In the genomic region with DNA sequence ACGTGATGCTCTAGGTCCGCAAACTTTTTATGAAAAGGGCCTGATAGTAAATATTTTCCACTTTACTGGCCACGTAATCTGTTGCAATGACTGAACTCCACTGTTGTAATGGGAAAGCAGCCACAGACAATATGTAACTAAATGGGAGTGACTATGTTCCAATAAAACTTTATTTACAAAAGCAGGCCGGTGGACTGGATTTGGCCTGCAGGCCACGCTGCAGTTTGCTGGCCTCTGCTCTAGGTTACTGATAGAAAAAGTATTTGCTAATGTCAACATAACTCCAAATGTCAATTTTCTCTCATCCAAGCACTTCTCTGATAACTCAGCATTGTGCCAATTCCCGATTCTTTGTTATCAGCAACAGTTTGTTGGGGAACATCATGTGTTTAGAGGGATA, we compare ENCODE assay signal across 7 cellular contexts.
DNase-seq lines count a peak whose midpoint lies in the region; ATAC-seq and TF ChIP-seq lines count a peak whose summit lies in the region.
"Not testable (repeated sequence)": the region's sequence is repeated elsewhere in the genome, so short reads cannot be mapped to it uniquely, and the experiment has no call there.

No MANE protein-coding gene starts in this region.

- not testable (repeated sequence) for H3K4me3 ChIP-seq in PC-3 (ENCODE audit: low read length); colonic mucosa; left ventricle myocardium inferior; mesendoderm (ENCODE audit: low read length); sigmoid colon; uterus

- TF ChIP-seq POLR2A in sigmoid colon (IDR thresholded peaks at IDR 0.05); uterus (IDR thresholded peaks at IDR 0.05): not testable (repeated sequence)

- not testable (repeated sequence) for H3K9ac ChIP-seq in PC-3 (ENCODE audit: low read length); colonic mucosa (ENCODE audit: low read depth in 2 of 2, low read length in 2 of 2); mesendoderm (ENCODE audit: low read length)

- not testable (repeated sequence) for H3K36me3 ChIP-seq in PC-3 (ENCODE audit: low read depth, low read length); colonic mucosa; mesendoderm (ENCODE audit: control insufficient read depth, insufficient read depth, low read length); sigmoid colon; uterus
- H3K36me3 ChIP-seq in left ventricle myocardium inferior: peaks cover 21% of the 10 kb centered on the region

- POLR2A ChIA-PET in PC-3 (lab: Charles Lee; ENCODE audit: unreplicated experiment): not testable (repeated sequence)

- CTCF ChIA-PET in PC-3 (lab: Charles Lee): not testable (repeated sequence)

- peak overlapping the region; percentile 7 for H3K56ac ChIP-seq in mesendoderm (ENCODE audit: low read length)

- not testable (repeated sequence) for H3K79me2 ChIP-seq in PC-3 (ENCODE audit: low read length); mesendoderm (ENCODE audit: control insufficient read depth, insufficient read depth, low read length)

- not testable (repeated sequence) for H3F3A ChIP-seq in PC-3 (ENCODE audit: low read length, unreplicated experiment)

- not testable (repeated sequence) for H3K23ac ChIP-seq in mesendoderm (ENCODE audit: low read length)

- H3K27ac Mint-ChIP-seq in HFFc6: peak overlapping the region; percentile 15; the same call in 1 of the 2 replicates

- not testable (repeated sequence) for H3K18ac ChIP-seq in mesendoderm (ENCODE audit: low read length)

- not testable (repeated sequence) for H3K79me1 ChIP-seq in mesendoderm (ENCODE audit: low read length)

- H3K27me3 Mint-ChIP-seq in HFFc6 (ENCODE audit: insufficient read depth): not testable (repeated sequence)

- H4K8ac ChIP-seq in mesendoderm (ENCODE audit: low read depth, low read length): not testable (repeated sequence)

- not testable (repeated sequence) for H3K4me3 Mint-ChIP-seq in HFFc6

- not testable (repeated sequence) for H3K27me3 ChIP-seq in PC-3 (ENCODE audit: low read length); colonic mucosa; left ventricle myocardium inferior (ENCODE audit: low read depth); mesendoderm (ENCODE audit: insufficient read depth, low read length, poor library complexity); sigmoid colon; uterus

- H3K4me1 Mint-ChIP-seq in HFFc6 (ENCODE audit: low read depth): peaks cover 40% of the 10 kb centered on the region

- not testable (repeated sequence) for H2BK120ac ChIP-seq in mesendoderm (ENCODE audit: low read depth, low read length)

- H4K20me1 ChIP-seq in PC-3 (ENCODE audit: low read length): not testable (repeated sequence)

- WGBS in mesendoderm (ENCODE audit: extremely low coverage, insufficient coverage, low lambda C conversion rate): no CpG with 5 or more reads among the region's 6 CpGs
- WGBS in sigmoid colon, 2 donors: 57 to 78% methylated on average over 5 to 6 of the region's 6 CpGs

- not testable (repeated sequence) for H2BK15ac ChIP-seq in mesendoderm (replicated peaks; ENCODE audit: low read depth)

- not testable (repeated sequence) for H2AK5ac ChIP-seq in mesendoderm (ENCODE audit: low read length)

- not testable (repeated sequence) for H2AFZ ChIP-seq in PC-3 (ENCODE audit: low read length)

- H3K4ac ChIP-seq in mesendoderm (ENCODE audit: low read depth, low read length): not testable (repeated sequence)

- H4K5ac ChIP-seq in mesendoderm (ENCODE audit: low read length): not testable (repeated sequence)

- not testable (repeated sequence) for TF ChIP-seq CTCF in HFFc6 (IDR thresholded peaks at IDR 0.05); PC-3 (conservative IDR thresholded peaks at IDR 0.05; ENCODE audit: low read depth, low read length); colonic mucosa (IDR thresholded peaks at IDR 0.05); left ventricle myocardium inferior (IDR thresholded peaks at IDR 0.05; ENCODE audit: borderline replicate concordance); sigmoid colon (IDR thresholded peaks at IDR 0.05); uterus (IDR thresholded peaks at IDR 0.05)

- intact Hi-C loops in PC-3 (cut with micrococcal nuclease); uterus (cut with DNase I; ENCODE audit: low total_unique reads): not testable (repeated sequence)
- intact Hi-C loops in colonic mucosa (cut with DNase I) (loop anchor here (5.0 kb wide), 1 partner anchor 53 kb away; no protein-coding TSS in a partner anchor), left ventricle myocardium inferior (cut with micrococcal nuclease) (loop anchor here (10.0 kb wide), 1 partner anchor 86 kb away; no protein-coding TSS in a partner anchor), sigmoid colon (cut with DNase I) (loop anchor here (5.0 kb wide), 1 partner anchor 33 kb away; no protein-coding TSS in a partner anchor)

- not testable (repeated sequence) for H2BK5ac ChIP-seq in mesendoderm (ENCODE audit: low read length)

- not testable (repeated sequence) for H3K4me2 ChIP-seq in PC-3 (ENCODE audit: low read length); mesendoderm (ENCODE audit: low read length)

- ATAC-seq in PC-3: peak; percentile 33; the same call in 1 of the 2 replicates

- H3K4me1 ChIP-seq in PC-3 (ENCODE audit: insufficient read depth, low read length); colonic mucosa; mesendoderm (ENCODE audit: control insufficient read depth, low read depth, low read length); uterus: not testable (repeated sequence)
- H3K4me1 ChIP-seq in left ventricle myocardium inferior: peaks cover 75% of the 10 kb centered on the region
- peaks cover 0 to 43% (median 22%) of the 10 kb centered on the region in 4 donors for H3K4me1 ChIP-seq in sigmoid colon

- not testable (repeated sequence) for H3K9me3 ChIP-seq in PC-3 (ENCODE audit: low read length); colonic mucosa; left ventricle myocardium inferior (replicated peaks); sigmoid colon; uterus

- H3K36me3 Mint-ChIP-seq in HFFc6 (ENCODE audit: low read depth): not testable (repeated sequence)

- not testable (repeated sequence) for TF ChIP-seq EP300 in sigmoid colon (IDR thresholded peaks at IDR 0.05)

- not testable (repeated sequence) for BruUV-seq in PC-3 (replicated peaks; lab: Mats Ljungman, UMichigan)

- H3K27ac ChIP-seq in PC-3 (ENCODE audit: low read length); colonic mucosa; mesendoderm (ENCODE audit: low read depth, low read length): not testable (repeated sequence)
- H3K27ac ChIP-seq in left ventricle myocardium inferior (replicated peaks): peak overlapping the region; percentile 41
- peak overlapping the region in 3 of 4 donors; percentile 90 to 93 (median 92) for H3K27ac ChIP-seq in sigmoid colon
- H3K27ac ChIP-seq in uterus: peak overlapping the region; percentile 92 to 93

- not testable (repeated sequence) for H3K9me2 ChIP-seq in PC-3 (replicated peaks; ENCODE audit: low read length)

- not testable (repeated sequence) for DNase-seq in HFFc6, PC-3, left ventricle myocardium inferior, mesendoderm, sigmoid colon, uterus
- DNase-seq in colonic mucosa: peak; percentile 30

- H3K9me3 Mint-ChIP-seq in HFFc6: not testable (repeated sequence)
